In the genomic region with DNA sequence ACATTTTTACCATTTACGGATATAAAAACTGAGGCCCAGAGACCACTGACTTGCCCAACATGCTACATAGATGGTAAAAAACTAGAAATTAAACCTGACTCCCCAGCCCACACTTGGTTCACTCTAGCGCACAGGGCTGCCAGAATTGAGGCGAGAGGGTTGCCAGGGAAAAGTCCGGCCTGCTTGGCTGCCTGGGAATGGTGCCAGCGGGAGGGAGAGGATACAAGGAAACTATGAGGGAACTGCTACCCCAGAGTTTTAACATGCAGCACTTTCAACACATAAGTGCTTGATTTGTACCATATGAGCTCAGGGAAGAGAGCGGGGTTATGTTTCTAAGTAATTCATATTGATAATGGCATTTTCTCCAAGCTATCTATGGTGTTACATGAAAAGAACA, we compare ENCODE assay signal across 8 cellular contexts. TPM values are rescaled to one million over a fixed set of nuclear protein-coding genes. Genes with fewer than 3 reads are reported as not detected.
DNase-seq lines count a peak whose midpoint lies in the region; ATAC-seq and TF ChIP-seq lines count a peak whose summit lies in the region.
"Not testable (repeated sequence)": the region's sequence is repeated elsewhere in the genome, so short reads cannot be mapped to it uniquely, and the experiment has no call there.

No MANE protein-coding gene starts in this region.

- not testable (repeated sequence) for H3K27me3 ChIP-seq in left lung, suprapubic skin

- peak; percentile 75 for DNase-seq in Ammon's horn (ENCODE audit: low spot score)
- DNase-seq in NCI-H1105 (lab: John Stamatoyannopoulos, UW): peak; percentile 29
- peak; percentile 8 for DNase-seq in amniotic stem cell (lab: John Stamatoyannopoulos, UW)
- peak; percentile 25 to 53 for DNase-seq in dermis microvascular lymphatic vessel endothelial cell (ENCODE audit: low read depth in 2 of 2)
- peak; percentile 90 for DNase-seq in Right ventricle myocardium superior
- peak; percentile 80 to 83 for DNase-seq in left lung
- DNase-seq in posterior cingulate gyrus: peak; percentile 27 to 95 (median 76)
- peak; percentile 85 to 92 for DNase-seq in suprapubic skin (ENCODE audit: low spot score in 2 of 2)

- peak overlapping the region in 1 of 2 donors; percentile 18 for H3K27ac ChIP-seq in left lung
- H3K27ac ChIP-seq in suprapubic skin: not testable (repeated sequence)

- intact Hi-C loops in Right ventricle myocardium superior (cut with DNase I); left lung (cut with DNase I); posterior cingulate gyrus (cut with DNase I): not testable (repeated sequence)

- H3K36me3 ChIP-seq in left lung (peaks cover 0 to 33% of the 10 kb centered on the region in 2 donors), suprapubic skin (peaks cover 27% of the 10 kb centered on the region)

- WGBS in suprapubic skin: 34% methylated on average over 6 of the region's 6 CpGs

- not testable (repeated sequence) for TF ChIP-seq CTCF in left lung (IDR thresholded peaks at IDR 0.05); suprapubic skin (IDR thresholded peaks at IDR 0.05)

- H3K4me1 ChIP-seq in left lung, suprapubic skin: not testable (repeated sequence)

- not testable (repeated sequence) for H3K4me3 ChIP-seq in left lung, suprapubic skin

- ATAC-seq in Right ventricle myocardium superior (ENCODE audit: poor library complexity) (peak; percentile 88), left lung (peak; percentile 84)

- TF ChIP-seq EP300 in suprapubic skin (IDR thresholded peaks at IDR 0.05): not testable (repeated sequence)

- H3K9me3 ChIP-seq in left lung, suprapubic skin: not testable (repeated sequence)

- not testable (repeated sequence) for TF ChIP-seq POLR2A in suprapubic skin (IDR thresholded peaks at IDR 0.05)

RNA-seq across cellular contexts. Expression of a gene that starts 10.0 kb away (rescaled TPM):
- total RNA-seq in dermis microvascular lymphatic vessel endothelial cell: 7.6 and 13.7 TPM in 2 replicates
- 11.5 TPM for total RNA-seq in Right ventricle myocardium superior
- 10 to 100 TPM; 19.8 to 22.0 TPM for total RNA-seq in left lung
- total RNA-seq in suprapubic skin: 10 to 100 TPM; 16.3 to 73.7 (median 24.6) TPM

RNA-seq across cellular contexts. Expression of a gene that starts 47.3 kb away (rescaled TPM):
- 21.2 and 33.0 TPM in 2 replicates for total RNA-seq in dermis microvascular lymphatic vessel endothelial cell
- 50.3 TPM for total RNA-seq in Right ventricle myocardium superior
- total RNA-seq in left lung: 100 to 1,000 TPM; 125 to 133 TPM
- 100 to 1,000 TPM in 1 of 4 donors, 10 to 100 TPM in 3; 44.1 to 117 (median 53.4) TPM for total RNA-seq in suprapubic skin

Comparison
In these comparisons a context has a peak if more than half of its experiments do, and no peak if none do; other contexts are left out.
1. DNase-seq: peak in every context shown above with its lines; median percentile 90 in Right ventricle myocardium superior; 88 in suprapubic skin; 82 in left lung; 76 in posterior cingulate gyrus; 75 in Ammon's horn; 39 in dermis microvascular lymphatic vessel endothelial cell; 29 in NCI-H1105; 8 in amniotic stem cell.